Comparison of ENCODE assay signal across 1 cellular context in the genomic region with DNA sequence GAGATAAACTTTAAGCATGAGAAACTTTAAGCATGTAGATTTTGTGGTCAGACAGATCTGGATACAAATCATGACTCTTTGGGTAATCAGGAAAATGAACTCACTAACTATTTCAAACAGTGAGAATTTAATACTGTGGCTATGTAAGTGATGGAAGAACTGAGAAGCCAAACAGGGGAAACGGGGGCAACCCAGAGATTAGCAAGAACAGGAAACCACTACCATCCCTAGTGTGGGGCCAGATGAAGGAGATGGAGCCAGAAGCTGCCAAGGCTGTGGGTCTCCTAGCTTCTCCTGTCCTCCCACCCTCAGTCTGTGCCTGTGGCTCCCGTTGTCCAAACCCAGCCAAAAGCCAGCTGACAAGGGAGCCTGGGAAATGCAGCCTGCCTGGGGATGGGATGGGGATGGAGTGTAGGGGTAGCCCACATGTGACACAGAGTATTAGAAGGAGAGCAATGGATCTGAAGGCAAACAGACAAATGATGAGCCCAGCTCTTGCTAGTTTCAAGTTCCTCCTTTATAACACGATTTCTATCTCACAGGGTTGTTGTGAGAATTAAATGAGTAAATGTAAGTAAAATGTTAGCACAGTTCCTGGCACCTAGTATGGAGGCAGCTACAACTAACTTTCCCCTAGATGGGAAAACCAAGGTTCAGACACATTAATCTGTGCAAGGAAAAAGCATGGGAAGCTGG.
TF ChIP-seq lines count a peak whose summit lies in the region.

No MANE protein-coding gene starts in this region.

TF ChIP-seq in GM12878, 131 proteins besides CTCF, POLR2A, EP300 and RAD21 (continued from another document):
- TF ChIP-seq RCOR1 (conservative IDR thresholded peaks at IDR 0.05; ENCODE audit: low read depth, low read length), result no peak
- TF ChIP-seq NR2C2 (IDR thresholded peaks at IDR 0.05; ENCODE audit: borderline replicate concordance, control insufficient read depth, insufficient read length, low read depth), result no peak
- TF ChIP-seq, protein P1, sequence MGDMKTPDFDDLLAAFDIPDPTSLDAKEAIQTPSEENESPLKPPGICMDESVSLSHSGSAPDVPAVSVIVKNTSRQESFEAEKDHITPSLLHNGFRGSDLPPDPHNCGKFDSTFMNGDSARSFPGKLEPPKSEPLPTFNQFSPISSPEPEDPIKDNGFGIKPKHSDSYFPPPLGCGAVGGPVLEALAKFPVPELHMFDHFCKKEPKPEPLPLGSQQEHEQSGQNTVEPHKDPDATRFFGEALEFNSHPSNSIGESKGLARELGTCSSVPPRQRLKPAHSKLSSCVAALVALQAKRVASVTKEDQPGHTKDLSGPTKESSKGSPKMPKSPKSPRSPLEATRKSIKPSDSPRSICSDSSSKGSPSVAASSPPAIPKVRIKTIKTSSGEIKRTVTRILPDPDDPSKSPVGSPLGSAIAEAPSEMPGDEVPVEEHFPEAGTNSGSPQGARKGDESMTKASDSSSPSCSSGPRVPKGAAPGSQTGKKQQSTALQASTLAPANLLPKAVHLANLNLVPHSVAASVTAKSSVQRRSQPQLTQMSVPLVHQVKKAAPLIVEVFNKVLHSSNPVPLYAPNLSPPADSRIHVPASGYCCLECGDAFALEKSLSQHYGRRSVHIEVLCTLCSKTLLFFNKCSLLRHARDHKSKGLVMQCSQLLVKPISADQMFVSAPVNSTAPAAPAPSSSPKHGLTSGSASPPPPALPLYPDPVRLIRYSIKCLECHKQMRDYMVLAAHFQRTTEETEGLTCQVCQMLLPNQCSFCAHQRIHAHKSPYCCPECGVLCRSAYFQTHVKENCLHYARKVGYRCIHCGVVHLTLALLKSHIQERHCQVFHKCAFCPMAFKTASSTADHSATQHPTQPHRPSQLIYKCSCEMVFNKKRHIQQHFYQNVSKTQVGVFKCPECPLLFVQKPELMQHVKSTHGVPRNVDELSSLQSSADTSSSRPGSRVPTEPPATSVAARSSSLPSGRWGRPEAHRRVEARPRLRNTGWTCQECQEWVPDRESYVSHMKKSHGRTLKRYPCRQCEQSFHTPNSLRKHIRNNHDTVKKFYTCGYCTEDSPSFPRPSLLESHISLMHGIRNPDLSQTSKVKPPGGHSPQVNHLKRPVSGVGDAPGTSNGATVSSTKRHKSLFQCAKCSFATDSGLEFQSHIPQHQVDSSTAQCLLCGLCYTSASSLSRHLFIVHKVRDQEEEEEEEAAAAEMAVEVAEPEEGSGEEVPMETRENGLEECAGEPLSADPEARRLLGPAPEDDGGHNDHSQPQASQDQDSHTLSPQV (IDR thresholded peaks at IDR 0.05), result no peak
- no peak for TF ChIP-seq TARDBP (IDR thresholded peaks at IDR 0.05; ENCODE audit: borderline replicate concordance)
- TF ChIP-seq, protein P2, sequence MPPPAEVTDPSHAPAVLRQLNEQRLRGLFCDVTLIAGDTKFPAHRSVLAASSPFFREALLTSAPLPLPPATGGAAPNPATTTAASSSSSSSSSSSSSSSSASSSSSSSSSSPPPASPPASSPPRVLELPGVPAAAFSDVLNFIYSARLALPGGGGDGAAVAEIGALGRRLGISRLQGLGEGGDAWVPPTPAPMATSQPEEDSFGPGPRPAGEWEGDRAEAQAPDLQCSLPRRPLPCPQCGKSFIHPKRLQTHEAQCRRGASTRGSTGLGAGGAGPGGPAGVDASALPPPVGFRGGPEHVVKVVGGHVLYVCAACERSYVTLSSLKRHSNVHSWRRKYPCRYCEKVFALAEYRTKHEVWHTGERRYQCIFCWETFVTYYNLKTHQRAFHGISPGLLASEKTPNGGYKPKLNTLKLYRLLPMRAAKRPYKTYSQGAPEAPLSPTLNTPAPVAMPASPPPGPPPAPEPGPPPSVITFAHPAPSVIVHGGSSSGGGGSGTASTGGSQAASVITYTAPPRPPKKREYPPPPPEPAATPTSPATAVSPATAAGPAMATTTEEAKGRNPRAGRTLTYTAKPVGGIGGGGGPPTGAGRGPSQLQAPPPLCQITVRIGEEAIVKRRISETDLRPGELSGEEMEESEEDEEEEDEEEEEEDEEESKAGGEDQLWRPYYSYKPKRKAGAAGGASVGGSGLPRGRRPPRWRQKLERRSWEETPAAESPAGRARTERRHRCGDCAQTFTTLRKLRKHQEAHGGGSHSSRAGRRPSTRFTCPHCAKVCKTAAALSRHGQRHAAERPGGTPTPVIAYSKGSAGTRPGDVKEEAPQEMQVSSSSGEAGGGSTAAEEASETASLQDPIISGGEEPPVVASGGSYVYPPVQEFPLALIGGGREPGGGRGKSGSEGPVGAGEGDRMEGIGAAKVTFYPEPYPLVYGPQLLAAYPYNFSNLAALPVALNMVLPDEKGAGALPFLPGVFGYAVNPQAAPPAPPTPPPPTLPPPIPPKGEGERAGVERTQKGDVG (CRISPR knock-in tag; IDR thresholded peaks at IDR 0.05), result no peak
- TF ChIP-seq, protein P3, sequence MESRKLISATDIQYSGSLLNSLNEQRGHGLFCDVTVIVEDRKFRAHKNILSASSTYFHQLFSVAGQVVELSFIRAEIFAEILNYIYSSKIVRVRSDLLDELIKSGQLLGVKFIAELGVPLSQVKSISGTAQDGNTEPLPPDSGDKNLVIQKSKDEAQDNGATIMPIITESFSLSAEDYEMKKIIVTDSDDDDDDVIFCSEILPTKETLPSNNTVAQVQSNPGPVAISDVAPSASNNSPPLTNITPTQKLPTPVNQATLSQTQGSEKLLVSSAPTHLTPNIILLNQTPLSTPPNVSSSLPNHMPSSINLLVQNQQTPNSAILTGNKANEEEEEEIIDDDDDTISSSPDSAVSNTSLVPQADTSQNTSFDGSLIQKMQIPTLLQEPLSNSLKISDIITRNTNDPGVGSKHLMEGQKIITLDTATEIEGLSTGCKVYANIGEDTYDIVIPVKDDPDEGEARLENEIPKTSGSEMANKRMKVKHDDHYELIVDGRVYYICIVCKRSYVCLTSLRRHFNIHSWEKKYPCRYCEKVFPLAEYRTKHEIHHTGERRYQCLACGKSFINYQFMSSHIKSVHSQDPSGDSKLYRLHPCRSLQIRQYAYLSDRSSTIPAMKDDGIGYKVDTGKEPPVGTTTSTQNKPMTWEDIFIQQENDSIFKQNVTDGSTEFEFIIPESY (IDR thresholded peaks at IDR 0.05), result no peak
- TF ChIP-seq PAX8 (IDR thresholded peaks at IDR 0.05), result no peak
